ENCODE assay signal across 5 cellular contexts in the genomic region with DNA sequence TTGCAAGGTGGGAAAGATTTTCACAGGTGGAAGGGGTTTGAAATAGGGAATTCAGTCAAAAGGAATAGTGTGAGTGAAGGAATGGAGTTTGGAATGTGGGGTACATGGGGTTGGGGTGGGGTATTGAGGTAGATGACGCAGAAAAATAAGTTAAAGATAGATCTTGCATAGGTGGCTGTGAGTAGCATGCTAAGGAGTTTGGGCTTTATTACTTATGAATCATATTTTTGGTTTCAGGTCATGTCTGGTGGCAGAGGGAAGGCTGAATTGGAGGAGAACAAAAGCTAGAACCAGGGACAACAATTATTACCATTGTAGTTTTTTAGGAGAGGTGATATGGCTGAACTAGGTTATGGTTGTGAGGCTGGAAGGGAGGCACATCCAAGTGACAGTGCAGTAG. TPM values are rescaled to one million over a fixed set of nuclear protein-coding genes. Genes with fewer than 3 reads are reported as not detected.
A peak's percentile ranks its signal among the peaks of the same experiment; 100 is the strongest.
DNase-seq lines count a peak whose midpoint lies in the region; ATAC-seq, FAIRE-seq and TF ChIP-seq lines count a peak whose summit lies in the region.
"Not testable (repeated sequence)": the region's sequence is repeated elsewhere in the genome, so short reads cannot be mapped to it uniquely, and the experiment has no call there.

No MANE protein-coding gene starts in this region.

- not testable (repeated sequence) for H3K4me1 Mint-ChIP-seq in activated CD8-positive, alpha-beta T cell treated with anti-CD3 and anti-CD28 coated beads for 36 hours (ENCODE audit: low read depth); astrocyte (ENCODE audit: low read depth, unreplicated experiment)

- ATAC-seq in activated CD8-positive, alpha-beta T cell treated with anti-CD3 and anti-CD28 coated beads for 36 hours: peak; percentile 67
- ATAC-seq in stimulated activated naive CD8-positive, alpha-beta T cell treated with anti-CD3 and anti-CD28 coated beads, Interleukin-15, Interleukin-2, amounts not matched to agents 100 U/mL and 50 U/mL, for 24 hours: peak; percentile 57

- H3K9ac ChIP-seq in astrocyte (ENCODE audit: low read length): not testable (repeated sequence)

- DNase-seq in GM19239 (ENCODE audit: insufficient read length, low spot score); activated CD8-positive, alpha-beta T cell treated with anti-CD3 and anti-CD28 coated beads for 36 hours; astrocyte (ENCODE audit: low read depth); bronchial epithelial cell (ENCODE audit: low read depth); stimulated activated naive CD8-positive, alpha-beta T cell treated with anti-CD3 and anti-CD28 coated beads, Interleukin-15, Interleukin-2, amounts not matched to agents 100 U/mL and 50 U/mL, for 24 hours: not testable (repeated sequence)

- not testable (repeated sequence) for H3K4me3 Mint-ChIP-seq in activated CD8-positive, alpha-beta T cell treated with anti-CD3 and anti-CD28 coated beads for 36 hours; astrocyte (ENCODE audit: unreplicated experiment)

- FAIRE-seq in GM19239 (lab: Jason Lieb, UNC) (peak; percentile 52), astrocyte (lab: Jason Lieb, UNC) (peak; percentile 37), bronchial epithelial cell (lab: Jason Lieb, UNC) (peak; percentile 85)

- H3K36me3 ChIP-seq in astrocyte (ENCODE audit: insufficient read depth, low read length); bronchial epithelial cell (ENCODE audit: control insufficient read depth, insufficient read depth, low read length): not testable (repeated sequence)

- intact Hi-C loops in activated CD8-positive, alpha-beta T cell treated with anti-CD3 and anti-CD28 coated beads for 36 hours (cut with micrococcal nuclease): not testable (repeated sequence)

- not testable (repeated sequence) for H3K79me2 ChIP-seq in astrocyte (ENCODE audit: insufficient read depth, low read length)

- H3K27ac Mint-ChIP-seq in activated CD8-positive, alpha-beta T cell treated with anti-CD3 and anti-CD28 coated beads for 36 hours; astrocyte (ENCODE audit: unreplicated experiment): not testable (repeated sequence)

- not testable (repeated sequence) for H3K27ac ChIP-seq in astrocyte (ENCODE audit: low read depth, low read length)

- not testable (repeated sequence) for H3K9me3 Mint-ChIP-seq in activated CD8-positive, alpha-beta T cell treated with anti-CD3 and anti-CD28 coated beads for 36 hours; astrocyte (ENCODE audit: unreplicated experiment)

- not testable (repeated sequence) for H3K9me3 ChIP-seq in astrocyte (ENCODE audit: insufficient read depth, low read depth, low read length)

- POLR2A ChIA-PET in activated CD8-positive, alpha-beta T cell treated with anti-CD3 and anti-CD28 coated beads for 36 hours (lab: Charles Lee): not testable (repeated sequence)

- H3K27me3 ChIP-seq in astrocyte (ENCODE audit: insufficient read depth, low read length); bronchial epithelial cell (ENCODE audit: control insufficient read depth, insufficient read depth, low read length): not testable (repeated sequence)

- CTCF ChIA-PET in activated CD8-positive, alpha-beta T cell treated with anti-CD3 and anti-CD28 coated beads for 36 hours (lab: Charles Lee): not testable (repeated sequence)

- H2AFZ ChIP-seq in astrocyte (ENCODE audit: low read depth, low read length): not testable (repeated sequence)

- not testable (repeated sequence) for H3K4me1 ChIP-seq in astrocyte (ENCODE audit: insufficient read depth, low read length)

- not testable (repeated sequence) for H3K4me2 ChIP-seq in astrocyte (ENCODE audit: low read length)

- H3K36me3 Mint-ChIP-seq in activated CD8-positive, alpha-beta T cell treated with anti-CD3 and anti-CD28 coated beads for 36 hours (ENCODE audit: low read depth); astrocyte (ENCODE audit: low read depth, unreplicated experiment): not testable (repeated sequence)

- not testable (repeated sequence) for H3K4me3 ChIP-seq in astrocyte (ENCODE audit: insufficient read depth, low read depth, low read length); bronchial epithelial cell (ENCODE audit: low read depth, low read length)

- not testable (repeated sequence) for TF ChIP-seq CTCF in activated CD8-positive, alpha-beta T cell treated with anti-CD3 and anti-CD28 coated beads for 36 hours (IDR thresholded peaks at IDR 0.05); astrocyte (IDR thresholded peaks at IDR 0.05; ENCODE audit: insufficient read depth, low read depth, low read length); bronchial epithelial cell (IDR thresholded peaks at IDR 0.05; ENCODE audit: insufficient read depth, low read length, severe bottlenecking)

- H3K27me3 Mint-ChIP-seq in activated CD8-positive, alpha-beta T cell treated with anti-CD3 and anti-CD28 coated beads for 36 hours; astrocyte (ENCODE audit: low read depth, unreplicated experiment): not testable (repeated sequence)

- not testable (repeated sequence) for H4K20me1 ChIP-seq in astrocyte (ENCODE audit: insufficient read depth, low read length)

RNA-seq across cellular contexts. Expression of a gene that starts 23.4 kb away (rescaled TPM):
- 10 to 100 TPM; 41.4 to 46.2 TPM for total RNA-seq in activated CD8-positive, alpha-beta T cell treated with anti-CD3 and anti-CD28 coated beads for 36 hours
- 83.4 and 86.2 TPM in 2 replicates for total RNA-seq in astrocyte
- total RNA-seq in bronchial epithelial cell: 21.9 and 32.0 TPM in 2 replicates

RNA-seq across cellular contexts. Expression of a gene that starts 34.4 kb away (rescaled TPM):
- 10 to 100 TPM; 25.0 to 26.1 TPM for total RNA-seq in activated CD8-positive, alpha-beta T cell treated with anti-CD3 and anti-CD28 coated beads for 36 hours
- 11.0 and 11.6 TPM in 2 replicates for total RNA-seq in astrocyte
- 1.5 and 2.9 TPM in 2 replicates for total RNA-seq in bronchial epithelial cell
